ENCODE assay signal across 9 cellular contexts in genomic region chr21:32279377-32279680, GRCh38. TPM values are rescaled to one million over a fixed set of nuclear protein-coding genes. Genes with fewer than 3 reads are reported as not detected.
A peak's percentile ranks its signal among the peaks of the same experiment; 100 is the strongest.
DNase-seq lines count a peak whose midpoint lies in the region; ATAC-seq, FAIRE-seq and TF ChIP-seq lines count a peak whose summit lies in the region.
"Had no signal": no experiment of that assay in that cellular context is flagged by ENCODE, and none has a peak within 500 bp of the region (broad histone marks: within the 10 kb centered on the region; RNA-seq: fewer than 3 reads in every experiment).

No MANE protein-coding gene starts in this region.

- H3K27ac ChIP-seq in A549 (peak overlapping the region; percentile 62 to 92), right lobe of liver (peak overlapping the region; percentile 17 to 29 (median 29)), vagina (peak overlapping the region; percentile 75)

- TF ChIP-seq EP300 in A549 (IDR thresholded peaks at IDR 0.05) = no peak

- CTCF ChIA-PET in A549 (lab: Yijun Ruan, JAX) = interaction anchor here (1.6 kb wide), 1 partner anchor 12 kb away, joined by 3 read pairs; no protein-coding TSS in a partner anchor

- DNase-seq in A549 (ENCODE audit: low read depth in 1 of 2, low spot score in 1 of 2) = no peak
- no peak for DNase-seq in activated naive CD8-positive, alpha-beta T cell treated with anti-CD3 and anti-CD28 coated beads for 36 hours
- no peak for DNase-seq in right lobe of liver
- DNase-seq in vagina (ENCODE audit: extremely low spot score in 2 of 2) = no peak
- no peak for DNase-seq in NK-92 (lab: John Stamatoyannopoulos, UW; ENCODE audit: unreplicated experiment)
- DNase-seq in ureter (ENCODE audit: low spot score) = no peak
- no peak for DNase-seq in RCC 7860 (ENCODE audit: low spot score)

- H3K36me3 Mint-ChIP-seq in activated naive CD8-positive, alpha-beta T cell treated with anti-CD3 and anti-CD28 coated beads for 36 hours = peaks cover 12% of the 10 kb centered on the region

- TF ChIP-seq CTCF in A549 (IDR thresholded peaks at IDR 0.05) (no peak), right lobe of liver (IDR thresholded peaks at IDR 0.05) (no peak), vagina (IDR thresholded peaks at IDR 0.05) (no peak)

- WGBS in A549 (ENCODE audit: missing lambda C conversion rate) = 47% methylated on average over 7 of the region's 10 CpGs
- WGBS in right lobe of liver (ENCODE audit: insufficient coverage, low coverage, low lambda C conversion rate, missing lambda C conversion rate) = 19% methylated on average over 6 of the region's 10 CpGs

- peak overlapping the region; percentile 92 for H3K4me2 ChIP-seq in A549

- no peaks in the 10 kb centered on the region for H3K9me3 Mint-ChIP-seq in activated naive CD8-positive, alpha-beta T cell treated with anti-CD3 and anti-CD28 coated beads for 36 hours

- H3K4me3 ChIP-seq in A549 (peak overlapping the region; percentile 78), right lobe of liver (peak overlapping the region; percentile 69 to 90 (median 75)), vagina (peak overlapping the region; percentile 73 to 80)

- FAIRE-seq in A549 (lab: Jason Lieb, UNC) (no peak), RCC 7860 (lab: Jason Lieb, UNC) (no peak)

- ATAC-seq in A549 (no peak), GM21737 (IDR thresholded peaks at IDR 0.05; ENCODE audit: unreplicated experiment) (peak; percentile 11), right lobe of liver (no peak)

- H3K36me3 ChIP-seq in right lobe of liver (no peaks in the 10 kb centered on the region), vagina (peaks cover 0 to 6% of the 10 kb centered on the region in 2 donors)

- H3K9me3 ChIP-seq in A549 (no peaks in the 10 kb centered on the region), right lobe of liver (no peaks in the 10 kb centered on the region), vagina (no peaks in the 10 kb centered on the region)

- intact Hi-C loops in right lobe of liver (cut with DNase I) = no loop called here
- intact Hi-C loops in vagina (cut with DNase I) = no loop called here

- peak overlapping the region; percentile 99 for H3K4me3 Mint-ChIP-seq in activated naive CD8-positive, alpha-beta T cell treated with anti-CD3 and anti-CD28 coated beads for 36 hours

- H3K4me1 Mint-ChIP-seq in activated naive CD8-positive, alpha-beta T cell treated with anti-CD3 and anti-CD28 coated beads for 36 hours = peaks cover 11% of the 10 kb centered on the region

- H3K27ac Mint-ChIP-seq in activated naive CD8-positive, alpha-beta T cell treated with anti-CD3 and anti-CD28 coated beads for 36 hours = peak overlapping the region; percentile 92

- no peaks in the 10 kb centered on the region for H3K27me3 ChIP-seq in right lobe of liver
- no peaks in the 10 kb centered on the region for H3K27me3 ChIP-seq in vagina

- 0 out of 3 replicates have a peak, but pooled peaks cover 14% of the 10 kb centered on the region for H3K4me1 ChIP-seq in A549
- peaks cover 0 to 18% (median 3%) of the 10 kb centered on the region in 4 donors for H3K4me1 ChIP-seq in right lobe of liver
- peaks cover 23% of the 10 kb centered on the region for H3K4me1 ChIP-seq in vagina

- POLR2A ChIA-PET in A549 (lab: Yijun Ruan, JAX) = no interaction called here

- TF ChIP-seq RAD21 in A549 (conservative IDR thresholded peaks at IDR 0.05 in 1 of 2, IDR thresholded peaks at IDR 0.05 in 1 of 2) = no peak

- H3K27me3 Mint-ChIP-seq in activated naive CD8-positive, alpha-beta T cell treated with anti-CD3 and anti-CD28 coated beads for 36 hours = no peaks in the 10 kb centered on the region

- TF ChIP-seq POLR2A in A549 (IDR thresholded peaks at IDR 0.05; ENCODE audit: low read length) (no peak), right lobe of liver (IDR thresholded peaks at IDR 0.05) (no peak), vagina (IDR thresholded peaks at IDR 0.05) (no peak)

TF ChIP-seq in A549, 52 proteins besides CTCF, POLR2A, EP300 and RAD21:
- TF ChIP-seq REST (IDR thresholded peaks at IDR 0.05) (no peak), PHF8 (IDR thresholded peaks at IDR 0.05; ENCODE audit: borderline replicate concordance, low read depth) (peak; percentile 17; the same call in 1 of the 2 replicates)

RNA-seq across cellular contexts. Expression of gene MIS18A, which starts 0.5 kb away (rescaled TPM):
- polyA plus RNA-seq in A549 (2011; rRNA removed) (9.3 and 18.4 TPM in 2 replicates), A549 (2017; fragmentation: RNase III; extraction: RNeasy Plus Mini Kit Qiagen cat#74134 plus additional on column Dnase treatment) (17.3 to 18.8 TPM (median 17.5 TPM) in 3 replicates)
- 16.2 and 19.2 TPM in 2 replicates for polyA plus RNA-seq in A549 (2012; cell fraction: cytosol; rRNA removed)
- polyA plus RNA-seq in A549 (2012; cell fraction: nucleus; rRNA removed) = 5.0 and 5.5 TPM in 2 replicates
- polyA minus RNA-seq in A549 (2011; rRNA and poly(A)+ RNA removed) = 1.5 and 1.7 TPM in 2 replicates
- 10 to 100 TPM; 36.3 to 38.5 TPM for total RNA-seq in activated naive CD8-positive, alpha-beta T cell treated with anti-CD3 and anti-CD28 coated beads for 36 hours
- total RNA-seq in right lobe of liver (1 to 10 TPM; 1.2 to 5.1 (median 2.4) TPM), vagina (3.4 TPM), ureter (7.6 TPM)

RNA-seq across cellular contexts. Expression of gene MRAP, which starts 19.3 kb away (rescaled TPM):
- polyA plus RNA-seq in A549 (2011; rRNA removed) (not detected in 2 replicates), A549 (2017; fragmentation: RNase III; extraction: RNeasy Plus Mini Kit Qiagen cat#74134 plus additional on column Dnase treatment) (not detected in 3 replicates)
- polyA plus RNA-seq in A549 (2012; cell fraction: cytosol; rRNA removed) = not detected in 2 replicates
- polyA plus RNA-seq in A549 (2012; cell fraction: nucleus; rRNA removed) = not detected in 2 replicates
- not detected in 2 replicates for polyA minus RNA-seq in A549 (2011; rRNA and poly(A)+ RNA removed)
- not detected for total RNA-seq in activated naive CD8-positive, alpha-beta T cell treated with anti-CD3 and anti-CD28 coated beads for 36 hours
- total RNA-seq in right lobe of liver (1 to 10 TPM in 3 of 6 experiments, under 1 TPM in 2, not detected in 1; 0.37 to 3.0 (median 1.7) TPM), vagina (3.9 TPM), ureter (not detected)
- total RNA-seq: renal cortical epithelial cell had no signal
